1 cellular context compared by ENCODE assay signal in the genomic region with DNA sequence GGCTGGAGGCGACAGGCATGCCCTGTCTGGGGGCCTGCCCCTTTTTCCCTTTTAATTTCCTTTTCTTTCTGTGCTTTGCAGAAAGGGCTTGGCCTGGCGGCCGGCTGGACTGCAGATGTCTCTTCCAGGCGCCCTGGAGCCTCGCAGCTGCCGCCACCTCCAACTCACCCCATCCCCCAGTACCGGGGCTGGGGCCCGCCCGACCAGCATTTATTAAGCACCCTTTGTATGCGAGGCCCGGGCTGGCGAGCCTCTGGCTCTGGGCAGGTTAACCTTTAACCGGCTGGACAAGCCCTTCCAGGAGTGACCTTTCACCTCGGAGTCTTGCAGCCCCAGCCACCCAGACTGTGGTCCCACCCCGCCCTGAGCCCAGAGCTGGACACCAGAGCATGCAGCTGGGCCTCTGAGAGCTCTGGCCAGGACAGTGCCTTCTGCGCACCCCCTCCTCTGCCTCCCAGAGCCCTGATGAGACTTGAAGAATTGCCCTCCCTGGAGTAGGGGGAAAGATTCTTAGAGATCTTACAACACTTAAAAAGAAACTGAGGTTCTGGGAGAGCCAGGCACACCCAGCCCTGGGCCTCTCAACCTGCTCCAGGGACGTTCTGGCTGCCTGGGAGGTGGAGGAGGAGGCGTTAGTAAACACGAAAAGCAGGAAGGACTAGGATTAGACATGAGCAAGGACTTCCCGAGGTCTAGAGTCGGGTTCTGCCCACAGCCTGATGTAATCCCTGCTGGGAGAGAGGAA.
TF ChIP-seq lines count a peak whose summit lies in the region.

No MANE protein-coding gene starts in this region.

TF ChIP-seq in HepG2, 621 proteins besides CTCF, POLR2A, EP300 and RAD21 (continued from another document and continues in another):
- TF ChIP-seq, protein P1, sequence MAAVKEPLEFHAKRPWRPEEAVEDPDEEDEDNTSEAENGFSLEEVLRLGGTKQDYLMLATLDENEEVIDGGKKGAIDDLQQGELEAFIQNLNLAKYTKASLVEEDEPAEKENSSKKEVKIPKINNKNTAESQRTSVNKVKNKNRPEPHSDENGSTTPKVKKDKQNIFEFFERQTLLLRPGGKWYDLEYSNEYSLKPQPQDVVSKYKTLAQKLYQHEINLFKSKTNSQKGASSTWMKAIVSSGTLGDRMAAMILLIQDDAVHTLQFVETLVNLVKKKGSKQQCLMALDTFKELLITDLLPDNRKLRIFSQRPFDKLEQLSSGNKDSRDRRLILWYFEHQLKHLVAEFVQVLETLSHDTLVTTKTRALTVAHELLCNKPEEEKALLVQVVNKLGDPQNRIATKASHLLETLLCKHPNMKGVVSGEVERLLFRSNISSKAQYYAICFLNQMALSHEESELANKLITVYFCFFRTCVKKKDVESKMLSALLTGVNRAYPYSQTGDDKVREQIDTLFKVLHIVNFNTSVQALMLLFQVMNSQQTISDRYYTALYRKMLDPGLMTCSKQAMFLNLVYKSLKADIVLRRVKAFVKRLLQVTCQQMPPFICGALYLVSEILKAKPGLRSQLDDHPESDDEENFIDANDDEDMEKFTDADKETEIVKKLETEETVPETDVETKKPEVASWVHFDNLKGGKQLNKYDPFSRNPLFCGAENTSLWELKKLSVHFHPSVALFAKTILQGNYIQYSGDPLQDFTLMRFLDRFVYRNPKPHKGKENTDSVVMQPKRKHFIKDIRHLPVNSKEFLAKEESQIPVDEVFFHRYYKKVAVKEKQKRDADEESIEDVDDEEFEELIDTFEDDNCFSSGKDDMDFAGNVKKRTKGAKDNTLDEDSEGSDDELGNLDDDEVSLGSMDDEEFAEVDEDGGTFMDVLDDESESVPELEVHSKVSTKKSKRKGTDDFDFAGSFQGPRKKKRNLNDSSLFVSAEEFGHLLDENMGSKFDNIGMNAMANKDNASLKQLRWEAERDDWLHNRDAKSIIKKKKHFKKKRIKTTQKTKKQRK (IDR thresholded peaks at IDR 0.05; ENCODE audit: low read length), result no peak
- no peak for TF ChIP-seq SP2 (CRISPR knock-in tag; IDR thresholded peaks at IDR 0.05)
- TF ChIP-seq, protein P2, sequence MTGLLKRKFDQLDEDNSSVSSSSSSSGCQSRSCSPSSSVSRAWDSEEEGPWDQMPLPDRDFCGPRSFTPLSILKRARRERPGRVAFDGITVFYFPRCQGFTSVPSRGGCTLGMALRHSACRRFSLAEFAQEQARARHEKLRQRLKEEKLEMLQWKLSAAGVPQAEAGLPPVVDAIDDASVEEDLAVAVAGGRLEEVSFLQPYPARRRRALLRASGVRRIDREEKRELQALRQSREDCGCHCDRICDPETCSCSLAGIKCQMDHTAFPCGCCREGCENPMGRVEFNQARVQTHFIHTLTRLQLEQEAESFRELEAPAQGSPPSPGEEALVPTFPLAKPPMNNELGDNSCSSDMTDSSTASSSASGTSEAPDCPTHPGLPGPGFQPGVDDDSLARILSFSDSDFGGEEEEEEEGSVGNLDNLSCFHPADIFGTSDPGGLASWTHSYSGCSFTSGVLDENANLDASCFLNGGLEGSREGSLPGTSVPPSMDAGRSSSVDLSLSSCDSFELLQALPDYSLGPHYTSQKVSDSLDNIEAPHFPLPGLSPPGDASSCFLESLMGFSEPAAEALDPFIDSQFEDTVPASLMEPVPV (CRISPR knock-in tag; IDR thresholded peaks at IDR 0.05), result no peak
- TF ChIP-seq ZNF605 (CRISPR knock-in tag; IDR thresholded peaks at IDR 0.05), result no peak
- TF ChIP-seq SP4 (CRISPR knock-in tag; IDR thresholded peaks at IDR 0.05), result no peak
- TF ChIP-seq, protein P3, sequence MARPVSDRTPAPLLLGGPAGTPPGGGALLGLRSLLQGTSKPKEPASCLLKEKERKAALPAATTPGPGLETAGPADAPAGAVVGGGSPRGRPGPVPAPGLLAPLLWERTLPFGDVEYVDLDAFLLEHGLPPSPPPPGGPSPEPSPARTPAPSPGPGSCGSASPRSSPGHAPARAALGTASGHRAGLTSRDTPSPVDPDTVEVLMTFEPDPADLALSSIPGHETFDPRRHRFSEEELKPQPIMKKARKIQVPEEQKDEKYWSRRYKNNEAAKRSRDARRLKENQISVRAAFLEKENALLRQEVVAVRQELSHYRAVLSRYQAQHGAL (CRISPR knock-in tag; IDR thresholded peaks at IDR 0.05; ENCODE audit: not compliant biosample characterization), result no peak
- no peak for TF ChIP-seq ISX (CRISPR knock-in tag; conservative IDR thresholded peaks at IDR 0.05)
- no peak for TF ChIP-seq ZNF333 (CRISPR knock-in tag; IDR thresholded peaks at IDR 0.05; ENCODE audit: borderline replicate concordance)
- no peak for TF ChIP-seq GTF3A (CRISPR knock-in tag; conservative IDR thresholded peaks at IDR 0.05)
- TF ChIP-seq SSRP1 (CRISPR knock-in tag; IDR thresholded peaks at IDR 0.05), result no peak
- TF ChIP-seq AGO1 (IDR thresholded peaks at IDR 0.05; ENCODE audit: low read depth, low read length, poor library complexity, severe bottlenecking), result no peak
- TF ChIP-seq, protein P4, sequence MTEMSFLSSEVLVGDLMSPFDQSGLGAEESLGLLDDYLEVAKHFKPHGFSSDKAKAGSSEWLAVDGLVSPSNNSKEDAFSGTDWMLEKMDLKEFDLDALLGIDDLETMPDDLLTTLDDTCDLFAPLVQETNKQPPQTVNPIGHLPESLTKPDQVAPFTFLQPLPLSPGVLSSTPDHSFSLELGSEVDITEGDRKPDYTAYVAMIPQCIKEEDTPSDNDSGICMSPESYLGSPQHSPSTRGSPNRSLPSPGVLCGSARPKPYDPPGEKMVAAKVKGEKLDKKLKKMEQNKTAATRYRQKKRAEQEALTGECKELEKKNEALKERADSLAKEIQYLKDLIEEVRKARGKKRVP (CRISPR knock-in tag; IDR thresholded peaks at IDR 0.05), result 0 out of 4 replicates have a peak, but pooled peaks of 1 of the 2 experiments have one; percentile 21
- TF ChIP-seq RFX1 (IDR thresholded peaks at IDR 0.05), result no peak
- TF ChIP-seq ZNF619 (CRISPR knock-in tag; IDR thresholded peaks at IDR 0.05), result no peak
- TF ChIP-seq TMF1 (CRISPR knock-in tag; IDR thresholded peaks at IDR 0.05; ENCODE audit: low read depth), result no peak
- no peak for TF ChIP-seq ZNF251 (CRISPR knock-in tag; IDR thresholded peaks at IDR 0.05)
- TF ChIP-seq MYC (CRISPR knock-in tag; IDR thresholded peaks at IDR 0.05; ENCODE audit: borderline replicate concordance), result no peak
- TF ChIP-seq ZNF484 (CRISPR knock-in tag; IDR thresholded peaks at IDR 0.05; ENCODE audit: borderline replicate concordance, low read depth), result no peak
- TF ChIP-seq, protein P5, sequence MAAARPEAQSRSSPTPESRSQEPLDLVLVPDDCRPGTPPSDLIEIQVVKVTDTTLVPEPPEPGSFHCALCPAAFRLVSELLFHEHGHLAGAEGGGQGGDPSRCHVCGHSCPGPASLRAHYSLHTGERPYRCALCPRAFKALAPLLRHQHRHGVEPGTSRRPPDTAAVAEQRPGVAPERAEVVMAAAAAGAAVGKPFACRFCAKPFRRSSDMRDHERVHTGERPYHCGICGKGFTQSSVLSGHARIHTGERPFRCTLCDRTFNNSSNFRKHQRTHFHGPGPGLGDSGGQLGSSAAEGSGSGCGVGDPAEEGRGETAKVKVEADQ (CRISPR knock-in tag; IDR thresholded peaks at IDR 0.05; ENCODE audit: borderline replicate concordance), result no peak
- TF ChIP-seq KDM5B (CRISPR knock-in tag; IDR thresholded peaks at IDR 0.05; ENCODE audit: borderline replicate concordance), result no peak
- TF ChIP-seq ZSCAN21 (CRISPR knock-in tag; IDR thresholded peaks at IDR 0.05; ENCODE audit: borderline replicate concordance), result no peak
- TF ChIP-seq NAIF1 (CRISPR knock-in tag; IDR thresholded peaks at IDR 0.05; ENCODE audit: borderline replicate concordance), result no peak
- 0 out of 2 replicates have a peak, but pooled peaks have one; percentile 13 for TF ChIP-seq ZNF816 (CRISPR knock-in tag; IDR thresholded peaks at IDR 0.05; ENCODE audit: borderline replicate concordance)
- TF ChIP-seq SRY (CRISPR knock-in tag; IDR thresholded peaks at IDR 0.05), result no peak
- TF ChIP-seq, protein P6, sequence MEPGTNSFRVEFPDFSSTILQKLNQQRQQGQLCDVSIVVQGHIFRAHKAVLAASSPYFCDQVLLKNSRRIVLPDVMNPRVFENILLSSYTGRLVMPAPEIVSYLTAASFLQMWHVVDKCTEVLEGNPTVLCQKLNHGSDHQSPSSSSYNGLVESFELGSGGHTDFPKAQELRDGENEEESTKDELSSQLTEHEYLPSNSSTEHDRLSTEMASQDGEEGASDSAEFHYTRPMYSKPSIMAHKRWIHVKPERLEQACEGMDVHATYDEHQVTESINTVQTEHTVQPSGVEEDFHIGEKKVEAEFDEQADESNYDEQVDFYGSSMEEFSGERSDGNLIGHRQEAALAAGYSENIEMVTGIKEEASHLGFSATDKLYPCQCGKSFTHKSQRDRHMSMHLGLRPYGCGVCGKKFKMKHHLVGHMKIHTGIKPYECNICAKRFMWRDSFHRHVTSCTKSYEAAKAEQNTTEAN (CRISPR knock-in tag; conservative IDR thresholded peaks at IDR 0.05), result no peak
- TF ChIP-seq SRSF9 (IDR thresholded peaks at IDR 0.05; ENCODE audit: borderline replicate concordance, insufficient read depth, low read depth, low read length, poor library complexity, severe bottlenecking), result no peak
- TF ChIP-seq NFRKB (IDR thresholded peaks at IDR 0.05), result no peak
- TF ChIP-seq SATB2 (CRISPR knock-in tag; IDR thresholded peaks at IDR 0.05), result no peak
- TF ChIP-seq ONECUT2 (CRISPR knock-in tag; IDR thresholded peaks at IDR 0.05), result no peak
- TF ChIP-seq ZNF33A (CRISPR knock-in tag; IDR thresholded peaks at IDR 0.05; ENCODE audit: borderline replicate concordance), result no peak
- TF ChIP-seq FOXA3 (CRISPR knock-in tag; IDR thresholded peaks at IDR 0.05), result no peak
- peak; percentile 41; the same call in 1 of the 2 replicates for TF ChIP-seq KLF12 (CRISPR knock-in tag; IDR thresholded peaks at IDR 0.05; ENCODE audit: borderline replicate concordance)
- TF ChIP-seq CC2D1A (CRISPR knock-in tag; IDR thresholded peaks at IDR 0.05), result no peak
- no peak for TF ChIP-seq ZFAT (CRISPR knock-in tag; conservative IDR thresholded peaks at IDR 0.05)
- TF ChIP-seq ZNF260 (CRISPR knock-in tag; IDR thresholded peaks at IDR 0.05; ENCODE audit: borderline replicate concordance, low read depth), result no peak
- no peak for TF ChIP-seq KMT2A (CRISPR knock-in tag; IDR thresholded peaks at IDR 0.05)
- TF ChIP-seq, protein P7, sequence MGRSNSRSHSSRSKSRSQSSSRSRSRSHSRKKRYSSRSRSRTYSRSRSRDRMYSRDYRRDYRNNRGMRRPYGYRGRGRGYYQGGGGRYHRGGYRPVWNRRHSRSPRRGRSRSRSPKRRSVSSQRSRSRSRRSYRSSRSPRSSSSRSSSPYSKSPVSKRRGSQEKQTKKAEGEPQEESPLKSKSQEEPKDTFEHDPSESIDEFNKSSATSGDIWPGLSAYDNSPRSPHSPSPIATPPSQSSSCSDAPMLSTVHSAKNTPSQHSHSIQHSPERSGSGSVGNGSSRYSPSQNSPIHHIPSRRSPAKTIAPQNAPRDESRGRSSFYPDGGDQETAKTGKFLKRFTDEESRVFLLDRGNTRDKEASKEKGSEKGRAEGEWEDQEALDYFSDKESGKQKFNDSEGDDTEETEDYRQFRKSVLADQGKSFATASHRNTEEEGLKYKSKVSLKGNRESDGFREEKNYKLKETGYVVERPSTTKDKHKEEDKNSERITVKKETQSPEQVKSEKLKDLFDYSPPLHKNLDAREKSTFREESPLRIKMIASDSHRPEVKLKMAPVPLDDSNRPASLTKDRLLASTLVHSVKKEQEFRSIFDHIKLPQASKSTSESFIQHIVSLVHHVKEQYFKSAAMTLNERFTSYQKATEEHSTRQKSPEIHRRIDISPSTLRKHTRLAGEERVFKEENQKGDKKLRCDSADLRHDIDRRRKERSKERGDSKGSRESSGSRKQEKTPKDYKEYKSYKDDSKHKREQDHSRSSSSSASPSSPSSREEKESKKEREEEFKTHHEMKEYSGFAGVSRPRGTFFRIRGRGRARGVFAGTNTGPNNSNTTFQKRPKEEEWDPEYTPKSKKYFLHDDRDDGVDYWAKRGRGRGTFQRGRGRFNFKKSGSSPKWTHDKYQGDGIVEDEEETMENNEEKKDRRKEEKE (IDR thresholded peaks at IDR 0.05), result no peak
- TF ChIP-seq DPF2 (CRISPR knock-in tag; IDR thresholded peaks at IDR 0.05; ENCODE audit: borderline replicate concordance, low read depth), result no peak
- TF ChIP-seq, protein P8, sequence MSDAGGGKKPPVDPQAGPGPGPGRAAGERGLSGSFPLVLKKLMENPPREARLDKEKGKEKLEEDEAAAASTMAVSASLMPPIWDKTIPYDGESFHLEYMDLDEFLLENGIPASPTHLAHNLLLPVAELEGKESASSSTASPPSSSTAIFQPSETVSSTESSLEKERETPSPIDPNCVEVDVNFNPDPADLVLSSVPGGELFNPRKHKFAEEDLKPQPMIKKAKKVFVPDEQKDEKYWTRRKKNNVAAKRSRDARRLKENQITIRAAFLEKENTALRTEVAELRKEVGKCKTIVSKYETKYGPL (CRISPR knock-in tag; IDR thresholded peaks at IDR 0.05), result no peak
- TF ChIP-seq TAF15 (IDR thresholded peaks at IDR 0.05; ENCODE audit: low read depth, low read length, poor library complexity, severe bottlenecking), result no peak
- no peak for TF ChIP-seq CEBPG (CRISPR knock-in tag; IDR thresholded peaks at IDR 0.05)
- TF ChIP-seq, protein P9, sequence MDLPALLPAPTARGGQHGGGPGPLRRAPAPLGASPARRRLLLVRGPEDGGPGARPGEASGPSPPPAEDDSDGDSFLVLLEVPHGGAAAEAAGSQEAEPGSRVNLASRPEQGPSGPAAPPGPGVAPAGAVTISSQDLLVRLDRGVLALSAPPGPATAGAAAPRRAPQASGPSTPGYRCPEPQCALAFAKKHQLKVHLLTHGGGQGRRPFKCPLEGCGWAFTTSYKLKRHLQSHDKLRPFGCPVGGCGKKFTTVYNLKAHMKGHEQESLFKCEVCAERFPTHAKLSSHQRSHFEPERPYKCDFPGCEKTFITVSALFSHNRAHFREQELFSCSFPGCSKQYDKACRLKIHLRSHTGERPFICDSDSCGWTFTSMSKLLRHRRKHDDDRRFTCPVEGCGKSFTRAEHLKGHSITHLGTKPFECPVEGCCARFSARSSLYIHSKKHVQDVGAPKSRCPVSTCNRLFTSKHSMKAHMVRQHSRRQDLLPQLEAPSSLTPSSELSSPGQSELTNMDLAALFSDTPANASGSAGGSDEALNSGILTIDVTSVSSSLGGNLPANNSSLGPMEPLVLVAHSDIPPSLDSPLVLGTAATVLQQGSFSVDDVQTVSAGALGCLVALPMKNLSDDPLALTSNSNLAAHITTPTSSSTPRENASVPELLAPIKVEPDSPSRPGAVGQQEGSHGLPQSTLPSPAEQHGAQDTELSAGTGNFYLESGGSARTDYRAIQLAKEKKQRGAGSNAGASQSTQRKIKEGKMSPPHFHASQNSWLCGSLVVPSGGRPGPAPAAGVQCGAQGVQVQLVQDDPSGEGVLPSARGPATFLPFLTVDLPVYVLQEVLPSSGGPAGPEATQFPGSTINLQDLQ (CRISPR knock-in tag; IDR thresholded peaks at IDR 0.05), result no peak
- no peak for TF ChIP-seq KDM2A (CRISPR knock-in tag; IDR thresholded peaks at IDR 0.05; ENCODE audit: borderline replicate concordance, low read depth)
- TF ChIP-seq ZNF747 (CRISPR knock-in tag; IDR thresholded peaks at IDR 0.05; ENCODE audit: borderline replicate concordance), result no peak
- TF ChIP-seq KLF15 (CRISPR knock-in tag; IDR thresholded peaks at IDR 0.05; ENCODE audit: borderline replicate concordance), result no peak
- TF ChIP-seq TBL1XR1 (IDR thresholded peaks at IDR 0.05; ENCODE audit: borderline replicate concordance, low read length, partially characterized antibody), result no peak
- no peak for TF ChIP-seq BHLHE40 (IDR thresholded peaks at IDR 0.05; ENCODE audit: low read length)
